11 cellular contexts compared by ENCODE assay signal in the genomic region with DNA sequence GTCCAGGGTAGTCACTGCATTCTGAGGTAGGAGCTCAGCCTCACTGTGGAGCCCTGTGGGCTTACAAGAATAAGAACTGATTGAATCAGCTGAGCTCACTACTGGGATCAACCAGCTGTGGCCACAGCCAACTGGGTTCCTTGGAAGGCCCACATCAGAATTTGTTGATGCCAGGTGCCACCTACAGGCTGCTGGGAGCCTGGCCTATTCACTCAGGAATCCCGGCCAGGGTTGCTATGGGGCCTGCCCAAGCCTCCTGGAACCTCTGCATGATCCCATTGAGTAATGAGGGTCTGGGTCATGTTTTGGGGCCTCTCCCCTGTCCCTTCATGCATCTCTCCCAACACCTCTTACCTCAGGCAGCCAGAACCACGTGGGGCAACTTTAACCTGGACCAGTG.
DNase-seq lines count a peak whose midpoint lies in the region; ATAC-seq and TF ChIP-seq lines count a peak whose summit lies in the region.
"Had no signal": no experiment of that assay in that cellular context is flagged by ENCODE, and none has a peak within 500 bp of the region (broad histone marks: within the 10 kb centered on the region; RNA-seq: fewer than 3 reads in every experiment).

No MANE protein-coding gene starts in this region.

- H3K4me3 ChIP-seq in foreskin fibroblast (ENCODE audit: low read depth in 1 of 2, low read length in 2 of 2): no peak overlapping the region

- DNase-seq in RKO (ENCODE audit: low spot score) (peak; percentile 30), foreskin fibroblast (no peak), NAMALWA (ENCODE audit: low spot score) (no peak), AG08395 (ENCODE audit: low spot score) (no peak)
- no peak for DNase-seq in stimulated activated CD4-positive, alpha-beta T cell treated with anti-CD3 and anti-CD28 coated beads, Interleukin-4, amount 100 ng/mL, for 4 hours
- DNase-seq: activated naive CD8-positive, alpha-beta T cell treated with anti-CD3 and anti-CD28 coated beads, Interleukin-2, amount 10 ng/mL, durations not matched to agents 7 days and 5 days; CD4-positive, CD25-positive, alpha-beta regulatory T cell; Kasumi-1 had no signal

- H3K27ac ChIP-seq in 22Rv1: no peak overlapping the region

- ATAC-seq in HG03159 (IDR thresholded peaks at IDR 0.05; ENCODE audit: unreplicated experiment): no peak

- TF ChIP-seq CTCF in 22Rv1 (IDR thresholded peaks at IDR 0.05) (peak; percentile 36; the same call in 1 of the 2 replicates), GM12873 (IDR thresholded peaks at IDR 0.05; ENCODE audit: insufficient read depth, low read depth, low read length, missing control alignments) (peak; percentile 29), foreskin fibroblast (IDR thresholded peaks at IDR 0.05; ENCODE audit: low read depth, low read length) (peak; percentile 7)
